ENCODE assay signal across 8 cellular contexts in genomic region chr17:28982191-28982793, GRCh38. TPM values are rescaled to one million over a fixed set of nuclear protein-coding genes. Genes with fewer than 3 reads are reported as not detected.
DNase-seq lines count a peak whose midpoint lies in the region; ATAC-seq, FAIRE-seq and TF ChIP-seq lines count a peak whose summit lies in the region.

No MANE protein-coding gene starts in this region.

- no peak overlapping the region; the same call in 1 of the 2 replicates for H3K4me2 ChIP-seq in HepG2 (ENCODE audit: low read depth, low read length)

- no peak overlapping the region for H3K9ac ChIP-seq in HepG2 (ENCODE audit: insufficient read depth, low read depth, low read length)

- H3K9me3 ChIP-seq in Peyer's patch (no peaks in the 10 kb centered on the region), HepG2 (ENCODE audit: low read length) (no peaks in the 10 kb centered on the region), thoracic aorta (no peaks in the 10 kb centered on the region)

- TF ChIP-seq POLR2A in Peyer's patch (IDR thresholded peaks at IDR 0.05) (no peak), HepG2 (IDR thresholded peaks at IDR 0.05; ENCODE audit: insufficient read depth in 1 of 2, low read depth in 2 of 2, low read length in 2 of 2) (no peak)

- H3K79me2 ChIP-seq in HepG2 (ENCODE audit: insufficient read depth, low read length): no peaks in the 10 kb centered on the region

- 2% methylated on average over 9 of the region's 9 CpGs for WGBS in HepG2 (ENCODE audit: low lambda C conversion rate)

- H3K27ac ChIP-seq in Peyer's patch (peak overlapping the region; percentile 43 to 70 (median 57)), HepG2 (ENCODE audit: extremely low read length, insufficient read depth, low read length) (no peak overlapping the region), thoracic aorta (peak overlapping the region in 1 of 2 donors; percentile 22)

- H3K36me3 ChIP-seq in Peyer's patch (no peaks in the 10 kb centered on the region), HepG2 (replicated peaks in 1 of 2; ENCODE audit: control insufficient read depth in 1 of 2, insufficient read depth in 2 of 2, low read length in 2 of 2) (no peaks in the 10 kb centered on the region), thoracic aorta (no peaks in the 10 kb centered on the region)

- no peak overlapping the region for H2AFZ ChIP-seq in HepG2 (ENCODE audit: low read length)

- H3K4me1 ChIP-seq in Peyer's patch (peaks cover 0 to 8% (median 4%) of the 10 kb centered on the region in 4 donors), HepG2 (ENCODE audit: insufficient read depth, low read length) (peaks cover 28% of the 10 kb centered on the region), thoracic aorta (ENCODE audit: control insufficient read depth in 1 of 2, low read depth in 2 of 2) (no peaks in the 10 kb centered on the region)

- TF ChIP-seq RAD21 in HepG2 (CRISPR knock-in tag; IDR thresholded peaks at IDR 0.05): no peak

- POLR2A ChIA-PET in HepG2 (lab: Yijun Ruan, JAX): no interaction called here

- TF ChIP-seq CTCF in Peyer's patch (IDR thresholded peaks at IDR 0.05) (no peak), HepG2 (CRISPR knock-in tag; IDR thresholded peaks at IDR 0.05) (no peak), thoracic aorta (IDR thresholded peaks at IDR 0.05) (no peak), D721Med (IDR thresholded peaks at IDR 0.05; ENCODE audit: insufficient read depth, missing control alignments) (no peak)

- BruUV-seq in HepG2 (replicated peaks; lab: Mats Ljungman, UMichigan): no TSS peak

- DNase-seq in Peyer's patch (peak in 2 of 3 donors; percentile 54 to 67), HepG2 (ENCODE audit: low spot score) (peak; percentile 18), thoracic aorta (ENCODE audit: low spot score) (no peak), D721Med (ENCODE audit: insufficient read length, low spot score) (no peak), 8988T (no peak), NCI-H2171 (lab: John Stamatoyannopoulos, UW) (no peak)
- peak; percentile 17 for DNase-seq in activated T-helper 9 cell treated with anti-CD3 and anti-CD28 coated beads, Interleukin-2, amount 50 U/mL, for 16 hours (ENCODE audit: low read depth)

- TF ChIP-seq EP300 in HepG2 (IDR thresholded peaks at IDR 0.05; ENCODE audit: low read depth in 2 of 2, low read length in 2 of 2) (no peak), HepG2 (CRISPR knock-in tag; IDR thresholded peaks at IDR 0.05; ENCODE audit: borderline replicate concordance) (no peak)

- CTCF ChIA-PET in HepG2 (lab: Yijun Ruan, JAX; ENCODE audit: low intra/inter-chr PET ratio, low total read pairs): no interaction called here

- FAIRE-seq in HepG2 (lab: Jason Lieb, UNC): no peak
- no peak for FAIRE-seq in D721Med (lab: Jason Lieb, UNC)

- H4K20me1 ChIP-seq in HepG2 (ENCODE audit: insufficient read depth, low read length): no peaks in the 10 kb centered on the region

- in situ Hi-C loops in HepG2 (cut with HindIII; ENCODE audit: extremely low pct_ligation_motif_present, low pct_unique_long_range_greater_than_20kb): no loop called here

- intact Hi-C loops in HepG2 (cut with micrococcal nuclease; ENCODE audit: unreplicated experiment): no loop called here

- ATAC-seq in GM18867 (IDR thresholded peaks at IDR 0.05; ENCODE audit: unreplicated experiment) (peak; percentile 64), HepG2 (no peak), thoracic aorta (ENCODE audit: insufficient number of reproducible peaks, low FRiP score, low read depth) (peak; percentile 51)

- H3K4me3 ChIP-seq in Peyer's patch (no peak overlapping the region), HepG2 (replicated peaks in 1 of 3; ENCODE audit: insufficient read depth in 1 of 3, low read depth in 2 of 3, low read length in 3 of 3) (no peak overlapping the region), thoracic aorta (no peak overlapping the region)

- H3K27me3 ChIP-seq in Peyer's patch: no peaks in the 10 kb centered on the region
- peaks cover 8 to 87% of the 10 kb centered on the region in 2 experiments; a peak in 3 of 5 replicates for H3K27me3 ChIP-seq in HepG2 (ENCODE audit: control insufficient read depth in 1 of 2, insufficient read depth in 2 of 2, low read length in 2 of 2)
- no peaks in the 10 kb centered on the region for H3K27me3 ChIP-seq in thoracic aorta (replicated peaks; ENCODE audit: insufficient read depth)

TF ChIP-seq in HepG2, 621 proteins besides CTCF, POLR2A, EP300 and RAD21:
- no peak for TF ChIP-seq GABPA (IDR thresholded peaks at IDR 0.05; ENCODE audit: low read depth, low read length)
- 0 out of 2 replicates have a peak, but pooled peaks have one; percentile 33 for TF ChIP-seq GABPA (CRISPR knock-in tag; IDR thresholded peaks at IDR 0.05; ENCODE audit: low read depth)
- TF ChIP-seq BHLHE40 (IDR thresholded peaks at IDR 0.05; ENCODE audit: low read length): peak; percentile 30; the same call in 1 of the 2 replicates
- TF ChIP-seq ZNF704 (CRISPR knock-in tag; IDR thresholded peaks at IDR 0.05; ENCODE audit: borderline replicate concordance): no peak
- no peak for TF ChIP-seq ZNF501 (CRISPR knock-in tag; IDR thresholded peaks at IDR 0.05)
- TF ChIP-seq HNRNPUL1 (IDR thresholded peaks at IDR 0.05; ENCODE audit: low read depth, low read length): no peak
- TF ChIP-seq ETV5 (CRISPR knock-in tag; IDR thresholded peaks at IDR 0.05; ENCODE audit: borderline replicate concordance): peak; percentile 50; the same call in 1 of the 2 replicates
- TF ChIP-seq SALL1 (CRISPR knock-in tag; IDR thresholded peaks at IDR 0.05): 0 out of 2 replicates have a peak, but pooled peaks have one; percentile 23

RNA-seq across cellular contexts. Expression of gene SEZ6, which starts 23.5 kb away (rescaled TPM):
- total RNA-seq in Peyer's patch (1 to 10 TPM in 1 of 4 donors, under 1 TPM in 1, not detected in 2; 0.66 to 1.1 TPM), HepG2 (2016; rRNA removed; fragmentation: Illumina TruSeq; extraction: Trizol) (not detected in 2 replicates), thoracic aorta (not detected)
- total RNA-seq in HepG2 (2016; cell fraction: cytosol; rRNA removed; fragmentation: Illumina TruSeq; extraction: Trizol; ENCODE audit: low read depth): not detected in 2 replicates
- total RNA-seq in HepG2 (2016; cell fraction: insoluble cytoplasmic fraction; rRNA removed; fragmentation: Illumina TruSeq; extraction: Trizol): not detected in 2 replicates
- not detected in 2 replicates for total RNA-seq in HepG2 (2016; cell fraction: membrane; rRNA removed; fragmentation: Illumina TruSeq; extraction: Trizol)
- not detected in 2 replicates for total RNA-seq in HepG2 (2016; cell fraction: nucleus; rRNA removed; fragmentation: Illumina TruSeq; extraction: Trizol)
- 0.01 TPM in 1 of 2 replicates, not detected in the other for polyA plus RNA-seq in HepG2 (2011; rRNA removed)
- 0.03 TPM in 1 of 2 replicates, not detected in the other for polyA plus RNA-seq in HepG2 (2011; cell fraction: cytosol; rRNA removed)
- 0.26 and 0.52 TPM in 2 replicates for polyA plus RNA-seq in HepG2 (2011; cell fraction: nucleus; rRNA removed)
- polyA plus RNA-seq in HepG2 (2012): 0.38 TPM in 1 of 2 replicates, not detected in the other
- polyA plus RNA-seq in HepG2 (2016; cell fraction: cytosol; fragmentation: Illumina TruSeq; extraction: Trizol; ENCODE audit: low read depth): not detected in 2 replicates
- not detected in 2 replicates for polyA plus RNA-seq in HepG2 (2016; cell fraction: insoluble cytoplasmic fraction; fragmentation: Illumina TruSeq; extraction: Trizol; ENCODE audit: low read depth)
- not detected in 2 replicates for polyA plus RNA-seq in HepG2 (2016; cell fraction: membrane; fragmentation: Illumina TruSeq; extraction: Trizol; ENCODE audit: low read depth)
- polyA plus RNA-seq in HepG2 (2016; cell fraction: nucleus; fragmentation: Illumina TruSeq; extraction: Trizol; ENCODE audit: insufficient read depth, low read depth): not detected in 2 replicates
- not detected in 2 replicates for polyA minus RNA-seq in HepG2 (2011; rRNA and poly(A)+ RNA removed; ENCODE audit: low replicate concordance)
- not detected in 2 replicates for polyA minus RNA-seq in HepG2 (2011; cell fraction: cytosol; rRNA and poly(A)+ RNA removed)
- polyA minus RNA-seq in HepG2 (2011; cell fraction: nucleus; rRNA and poly(A)+ RNA removed): not detected in 2 replicates

RNA-seq across cellular contexts. Expression of gene PHF12, which starts 31.0 kb away (rescaled TPM):
- total RNA-seq in Peyer's patch (100 to 1,000 TPM in 1 of 4 donors, 10 to 100 TPM in 3; 54.8 to 114 (median 72.9) TPM), HepG2 (2016; rRNA removed; fragmentation: Illumina TruSeq; extraction: Trizol) (9.8 and 10.0 TPM in 2 replicates), thoracic aorta (10 to 100 TPM; 46.4 to 99.4 TPM)
- 38.8 and 40.7 TPM in 2 replicates for total RNA-seq in HepG2 (2016; cell fraction: cytosol; rRNA removed; fragmentation: Illumina TruSeq; extraction: Trizol; ENCODE audit: low read depth)
- total RNA-seq in HepG2 (2016; cell fraction: insoluble cytoplasmic fraction; rRNA removed; fragmentation: Illumina TruSeq; extraction: Trizol): 6.6 and 12.3 TPM in 2 replicates
- total RNA-seq in HepG2 (2016; cell fraction: membrane; rRNA removed; fragmentation: Illumina TruSeq; extraction: Trizol): 20.1 and 21.2 TPM in 2 replicates
- 11.6 and 13.5 TPM in 2 replicates for total RNA-seq in HepG2 (2016; cell fraction: nucleus; rRNA removed; fragmentation: Illumina TruSeq; extraction: Trizol)
- polyA plus RNA-seq in HepG2 (2011; rRNA removed): 17.1 and 23.9 TPM in 2 replicates
- 9.0 and 10.2 TPM in 2 replicates for polyA plus RNA-seq in HepG2 (2011; cell fraction: cytosol; rRNA removed)
- 40.3 and 44.7 TPM in 2 replicates for polyA plus RNA-seq in HepG2 (2011; cell fraction: nucleus; rRNA removed)
- polyA plus RNA-seq in HepG2 (2012): 12.4 and 17.6 TPM in 2 replicates
- polyA plus RNA-seq in HepG2 (2016; cell fraction: cytosol; fragmentation: Illumina TruSeq; extraction: Trizol; ENCODE audit: low read depth): 2.7 and 2.8 TPM in 2 replicates
- polyA plus RNA-seq in HepG2 (2016; cell fraction: insoluble cytoplasmic fraction; fragmentation: Illumina TruSeq; extraction: Trizol; ENCODE audit: low read depth): 11.3 and 15.3 TPM in 2 replicates
- 9.9 and 10.4 TPM in 2 replicates for polyA plus RNA-seq in HepG2 (2016; cell fraction: membrane; fragmentation: Illumina TruSeq; extraction: Trizol; ENCODE audit: low read depth)
- polyA plus RNA-seq in HepG2 (2016; cell fraction: nucleus; fragmentation: Illumina TruSeq; extraction: Trizol; ENCODE audit: insufficient read depth, low read depth): 39.1 and 44.1 TPM in 2 replicates
- 32.1 and 43.1 TPM in 2 replicates for polyA minus RNA-seq in HepG2 (2011; rRNA and poly(A)+ RNA removed; ENCODE audit: low replicate concordance)
- polyA minus RNA-seq in HepG2 (2011; cell fraction: cytosol; rRNA and poly(A)+ RNA removed): 13.8 and 18.0 TPM in 2 replicates
- 23.6 and 28.2 TPM in 2 replicates for polyA minus RNA-seq in HepG2 (2011; cell fraction: nucleus; rRNA and poly(A)+ RNA removed)

Comparison
In these comparisons a context has a peak if more than half of its experiments do, and no peak if none do; other contexts are left out.
1. DNase-seq: peak in Peyer's patch (2 of 3), activated T-helper 9 cell treated with anti-CD3 and anti-CD28 coated beads, Interleukin-2, amount 50 U/mL, for 16 hours (single experiment) and HepG2 (single experiment); none in thoracic aorta (single experiment), D721Med (single experiment), 8988T (single experiment) and NCI-H2171 (single experiment).